Comparison of ENCODE assay signal across 1 cellular context in the genomic region with DNA sequence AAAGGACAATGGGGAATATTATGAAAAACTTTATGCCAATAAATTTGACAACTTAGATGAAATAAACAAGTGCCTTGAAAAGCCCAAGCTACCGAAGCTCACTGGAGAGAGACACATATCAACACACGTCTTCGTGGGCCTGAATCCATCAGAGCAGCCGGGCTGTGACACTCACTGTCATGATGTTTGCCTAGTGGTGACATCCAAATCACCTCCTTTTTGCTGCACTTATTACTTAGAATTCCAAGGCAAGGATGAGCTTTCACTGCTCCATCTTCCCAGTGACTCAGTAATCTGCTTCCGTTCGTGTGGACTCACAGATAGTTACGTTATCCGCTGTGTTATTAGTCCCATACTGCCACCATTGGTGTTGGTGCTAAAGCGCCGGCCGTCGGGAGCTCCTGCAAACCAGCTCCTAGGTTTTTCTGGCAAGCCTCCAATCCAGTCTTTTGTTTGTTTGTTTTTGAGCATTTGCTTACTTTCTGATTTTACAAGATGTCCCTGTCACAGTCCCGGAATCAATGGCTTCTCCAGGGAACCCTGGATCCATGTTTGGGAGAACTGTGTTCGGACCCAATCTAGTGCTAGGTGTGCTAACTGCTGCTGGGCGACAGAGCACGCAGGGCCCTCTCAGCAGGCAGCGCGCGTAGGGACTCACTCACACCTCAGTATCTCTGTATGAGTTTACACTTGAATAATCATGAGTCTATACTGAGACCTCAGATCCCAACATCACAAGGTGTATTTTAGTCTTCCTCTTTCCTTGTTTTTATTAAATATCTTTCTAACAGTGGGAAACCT.
TF ChIP-seq lines count a peak whose summit lies in the region.

No MANE protein-coding gene starts in this region.

TF ChIP-seq in H1, 55 proteins besides CTCF, POLR2A, EP300 and RAD21 (continued from another document):
- TF ChIP-seq MAX (IDR thresholded peaks at IDR 0.05) = no peak
- TF ChIP-seq GABPA (IDR thresholded peaks at IDR 0.05; ENCODE audit: borderline replicate concordance, insufficient read depth, low read length) = no peak
- TF ChIP-seq, protein P1, sequence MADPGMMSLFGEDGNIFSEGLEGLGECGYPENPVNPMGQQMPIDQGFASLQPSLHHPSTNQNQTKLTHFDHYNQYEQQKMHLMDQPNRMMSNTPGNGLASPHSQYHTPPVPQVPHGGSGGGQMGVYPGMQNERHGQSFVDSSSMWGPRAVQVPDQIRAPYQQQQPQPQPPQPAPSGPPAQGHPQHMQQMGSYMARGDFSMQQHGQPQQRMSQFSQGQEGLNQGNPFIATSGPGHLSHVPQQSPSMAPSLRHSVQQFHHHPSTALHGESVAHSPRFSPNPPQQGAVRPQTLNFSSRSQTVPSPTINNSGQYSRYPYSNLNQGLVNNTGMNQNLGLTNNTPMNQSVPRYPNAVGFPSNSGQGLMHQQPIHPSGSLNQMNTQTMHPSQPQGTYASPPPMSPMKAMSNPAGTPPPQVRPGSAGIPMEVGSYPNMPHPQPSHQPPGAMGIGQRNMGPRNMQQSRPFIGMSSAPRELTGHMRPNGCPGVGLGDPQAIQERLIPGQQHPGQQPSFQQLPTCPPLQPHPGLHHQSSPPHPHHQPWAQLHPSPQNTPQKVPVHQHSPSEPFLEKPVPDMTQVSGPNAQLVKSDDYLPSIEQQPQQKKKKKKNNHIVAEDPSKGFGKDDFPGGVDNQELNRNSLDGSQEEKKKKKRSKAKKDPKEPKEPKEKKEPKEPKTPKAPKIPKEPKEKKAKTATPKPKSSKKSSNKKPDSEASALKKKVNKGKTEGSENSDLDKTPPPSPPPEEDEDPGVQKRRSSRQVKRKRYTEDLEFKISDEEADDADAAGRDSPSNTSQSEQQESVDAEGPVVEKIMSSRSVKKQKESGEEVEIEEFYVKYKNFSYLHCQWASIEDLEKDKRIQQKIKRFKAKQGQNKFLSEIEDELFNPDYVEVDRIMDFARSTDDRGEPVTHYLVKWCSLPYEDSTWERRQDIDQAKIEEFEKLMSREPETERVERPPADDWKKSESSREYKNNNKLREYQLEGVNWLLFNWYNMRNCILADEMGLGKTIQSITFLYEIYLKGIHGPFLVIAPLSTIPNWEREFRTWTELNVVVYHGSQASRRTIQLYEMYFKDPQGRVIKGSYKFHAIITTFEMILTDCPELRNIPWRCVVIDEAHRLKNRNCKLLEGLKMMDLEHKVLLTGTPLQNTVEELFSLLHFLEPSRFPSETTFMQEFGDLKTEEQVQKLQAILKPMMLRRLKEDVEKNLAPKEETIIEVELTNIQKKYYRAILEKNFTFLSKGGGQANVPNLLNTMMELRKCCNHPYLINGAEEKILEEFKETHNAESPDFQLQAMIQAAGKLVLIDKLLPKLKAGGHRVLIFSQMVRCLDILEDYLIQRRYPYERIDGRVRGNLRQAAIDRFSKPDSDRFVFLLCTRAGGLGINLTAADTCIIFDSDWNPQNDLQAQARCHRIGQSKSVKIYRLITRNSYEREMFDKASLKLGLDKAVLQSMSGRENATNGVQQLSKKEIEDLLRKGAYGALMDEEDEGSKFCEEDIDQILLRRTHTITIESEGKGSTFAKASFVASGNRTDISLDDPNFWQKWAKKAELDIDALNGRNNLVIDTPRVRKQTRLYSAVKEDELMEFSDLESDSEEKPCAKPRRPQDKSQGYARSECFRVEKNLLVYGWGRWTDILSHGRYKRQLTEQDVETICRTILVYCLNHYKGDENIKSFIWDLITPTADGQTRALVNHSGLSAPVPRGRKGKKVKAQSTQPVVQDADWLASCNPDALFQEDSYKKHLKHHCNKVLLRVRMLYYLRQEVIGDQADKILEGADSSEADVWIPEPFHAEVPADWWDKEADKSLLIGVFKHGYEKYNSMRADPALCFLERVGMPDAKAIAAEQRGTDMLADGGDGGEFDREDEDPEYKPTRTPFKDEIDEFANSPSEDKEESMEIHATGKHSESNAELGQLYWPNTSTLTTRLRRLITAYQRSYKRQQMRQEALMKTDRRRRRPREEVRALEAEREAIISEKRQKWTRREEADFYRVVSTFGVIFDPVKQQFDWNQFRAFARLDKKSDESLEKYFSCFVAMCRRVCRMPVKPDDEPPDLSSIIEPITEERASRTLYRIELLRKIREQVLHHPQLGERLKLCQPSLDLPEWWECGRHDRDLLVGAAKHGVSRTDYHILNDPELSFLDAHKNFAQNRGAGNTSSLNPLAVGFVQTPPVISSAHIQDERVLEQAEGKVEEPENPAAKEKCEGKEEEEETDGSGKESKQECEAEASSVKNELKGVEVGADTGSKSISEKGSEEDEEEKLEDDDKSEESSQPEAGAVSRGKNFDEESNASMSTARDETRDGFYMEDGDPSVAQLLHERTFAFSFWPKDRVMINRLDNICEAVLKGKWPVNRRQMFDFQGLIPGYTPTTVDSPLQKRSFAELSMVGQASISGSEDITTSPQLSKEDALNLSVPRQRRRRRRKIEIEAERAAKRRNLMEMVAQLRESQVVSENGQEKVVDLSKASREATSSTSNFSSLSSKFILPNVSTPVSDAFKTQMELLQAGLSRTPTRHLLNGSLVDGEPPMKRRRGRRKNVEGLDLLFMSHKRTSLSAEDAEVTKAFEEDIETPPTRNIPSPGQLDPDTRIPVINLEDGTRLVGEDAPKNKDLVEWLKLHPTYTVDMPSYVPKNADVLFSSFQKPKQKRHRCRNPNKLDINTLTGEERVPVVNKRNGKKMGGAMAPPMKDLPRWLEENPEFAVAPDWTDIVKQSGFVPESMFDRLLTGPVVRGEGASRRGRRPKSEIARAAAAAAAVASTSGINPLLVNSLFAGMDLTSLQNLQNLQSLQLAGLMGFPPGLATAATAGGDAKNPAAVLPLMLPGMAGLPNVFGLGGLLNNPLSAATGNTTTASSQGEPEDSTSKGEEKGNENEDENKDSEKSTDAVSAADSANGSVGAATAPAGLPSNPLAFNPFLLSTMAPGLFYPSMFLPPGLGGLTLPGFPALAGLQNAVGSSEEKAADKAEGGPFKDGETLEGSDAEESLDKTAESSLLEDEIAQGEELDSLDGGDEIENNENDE (IDR thresholded peaks at IDR 0.05; ENCODE audit: insufficient replicate concordance, low read length) = no peak
- no peak for TF ChIP-seq TEAD4 (IDR thresholded peaks at IDR 0.05; ENCODE audit: low read depth, low read length)
- TF ChIP-seq YY1 (IDR thresholded peaks at IDR 0.05; ENCODE audit: low read depth, low read length) = no peak
- no peak for TF ChIP-seq TAF1 (IDR thresholded peaks at IDR 0.05; ENCODE audit: low read depth, low read length)
- TF ChIP-seq TCF12 (IDR thresholded peaks at IDR 0.05; ENCODE audit: low read depth, low read length) = no peak
- no peak for TF ChIP-seq CBX8 (IDR thresholded peaks at IDR 0.05; ENCODE audit: borderline replicate concordance, low read depth, low read length)
- no peak for TF ChIP-seq KDM1A (IDR thresholded peaks at IDR 0.05; ENCODE audit: borderline replicate concordance, low read length)
- TF ChIP-seq PHF8 (conservative IDR thresholded peaks at IDR 0.05; ENCODE audit: low read depth, low read length) = no peak
- no peak for TF ChIP-seq JUN (IDR thresholded peaks at IDR 0.05; ENCODE audit: low read depth, low read length)
